Comparison of ENCODE assay signal across 9 cellular contexts in the genomic region with DNA sequence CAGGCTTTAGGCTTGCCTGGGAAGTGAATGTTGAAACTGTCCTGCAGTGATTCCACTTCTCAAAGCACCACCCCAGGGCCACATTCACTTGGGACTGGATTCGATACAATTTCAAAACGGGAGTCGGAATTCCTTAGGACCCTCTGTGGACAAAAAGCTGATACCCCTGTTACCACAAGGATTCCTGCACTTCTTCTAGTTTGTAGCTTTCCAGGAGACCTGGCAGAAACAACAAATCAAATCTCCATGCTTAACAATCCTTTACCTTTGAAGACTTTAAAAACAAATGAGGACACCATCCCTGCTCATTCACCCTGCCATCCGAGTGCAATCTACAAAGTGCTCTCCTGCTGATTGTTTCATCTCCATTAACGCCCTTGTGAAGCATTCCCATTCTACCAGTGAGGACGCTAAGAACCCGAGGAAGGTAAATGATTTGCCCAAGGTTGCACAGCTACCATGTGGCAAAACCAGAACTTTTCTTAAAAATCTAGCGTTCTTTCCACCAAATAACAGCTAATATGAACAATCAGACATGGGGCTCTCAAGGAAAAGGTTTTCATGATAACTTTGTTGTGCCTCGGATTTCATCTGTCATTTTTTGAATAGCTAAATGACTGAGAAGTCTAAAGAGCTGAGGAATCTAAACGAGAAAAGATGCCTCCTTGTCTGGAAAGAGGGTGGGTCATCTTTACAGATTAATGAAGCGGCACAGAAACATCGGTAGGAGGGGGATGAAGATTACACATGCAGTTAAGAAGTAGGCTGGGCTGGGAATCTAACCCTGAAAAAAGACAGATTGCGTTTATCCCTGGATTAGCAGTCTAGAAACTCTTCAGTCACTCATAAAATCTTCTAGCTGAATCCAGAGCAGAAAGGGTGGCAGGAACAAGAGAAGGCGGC. TPM values are rescaled to one million over a fixed set of nuclear protein-coding genes. Genes with fewer than 3 reads are reported as not detected.
DNase-seq lines count a peak whose midpoint lies in the region; ATAC-seq and TF ChIP-seq lines count a peak whose summit lies in the region.
"Had no signal": no experiment of that assay in that cellular context is flagged by ENCODE, and none has a peak within 500 bp of the region (broad histone marks: within the 10 kb centered on the region; RNA-seq: fewer than 3 reads in every experiment).

No MANE protein-coding gene starts in this region.

- intact Hi-C loops in prostate gland (cut with DNase I): no loop called here

- peak overlapping the region; percentile 33 for H3K9ac ChIP-seq in ES-I3 (ENCODE audit: low read depth, low read length)

- POLR2A ChIA-PET in T-cell (lab: Charles Lee): interaction anchor here in 1 of 2 donors (0.6 kb wide), 1 partner anchor 24 kb away, joined by 3 read pairs; no protein-coding TSS in a partner anchor

- WGBS in prostate gland: 30% methylated on average over 14 of the region's 14 CpGs

- peak; percentile 58 for TF ChIP-seq POLR2A in prostate gland (IDR thresholded peaks at IDR 0.05)

- H3K36me3 ChIP-seq in ES-I3 (ENCODE audit: insufficient read depth, low read length) (no peaks in the 10 kb centered on the region), prostate gland (no peaks in the 10 kb centered on the region)

- H3K4me1 Mint-ChIP-seq in T-cell: peaks cover 29 to 43% (median 30%) of the 10 kb centered on the region in 3 donors

- ATAC-seq in T-cell (replicated peaks in 1 of 4) (no peak), foreskin keratinocyte (no peak), GM21390 (IDR thresholded peaks at IDR 0.05; ENCODE audit: unreplicated experiment) (no peak), HG02610 (IDR thresholded peaks at IDR 0.05; ENCODE audit: unreplicated experiment) (no peak), GM18498 (IDR thresholded peaks at IDR 0.05; ENCODE audit: unreplicated experiment) (no peak)

- peaks cover 0 to 3% of the 10 kb centered on the region in 2 donors for H3K27me3 Mint-ChIP-seq in T-cell

- H3K36me3 Mint-ChIP-seq in T-cell: no peaks in the 10 kb centered on the region

- CTCF ChIA-PET in T-cell (lab: Charles Lee): interaction anchor here (0.6 to 2.2 kb wide), 7 partner anchors 23 to 1467 kb away, joined by 3 to 8 read pairs (median 4); no protein-coding TSS in a partner anchor

- H3K27me3 ChIP-seq in foreskin keratinocyte (no peaks in the 10 kb centered on the region), prostate gland (replicated peaks; ENCODE audit: insufficient read depth) (no peaks in the 10 kb centered on the region)

- H3K27ac ChIP-seq in foreskin keratinocyte (peak overlapping the region; percentile 86), prostate gland (peak overlapping the region; percentile 84 to 90)

- DNase-seq in T-cell (no peak), foreskin keratinocyte (no peak), prostate gland (ENCODE audit: low spot score) (no peak), NOMO-1 treated with dmso at 0.1 percent for 144 hours (lab: John Stamatoyannopoulos, UW; ENCODE audit: unreplicated experiment) (no peak)
- DNase-seq: NCI-H226 had no signal

- peak overlapping the region; percentile 42 to 51 for H3K4me3 ChIP-seq in prostate gland

- peak overlapping the region; percentile 71 to 85 (median 72) for H3K4me3 Mint-ChIP-seq in T-cell

- no peaks in the 10 kb centered on the region for H3K9me3 ChIP-seq in ES-I3 (ENCODE audit: control insufficient read depth, insufficient read depth, low read length)
- no peaks in the 10 kb centered on the region for H3K9me3 ChIP-seq in prostate gland

- H3K9me3 Mint-ChIP-seq in T-cell: no peaks in the 10 kb centered on the region

- TF ChIP-seq CTCF in foreskin keratinocyte (conservative IDR thresholded peaks at IDR 0.05): no peak
- TF ChIP-seq CTCF in prostate gland (IDR thresholded peaks at IDR 0.05): no peak

- H3K4me1 ChIP-seq in ES-I3 (ENCODE audit: insufficient read depth, low read length): peaks cover 28% of the 10 kb centered on the region; the same call in 1 of the 2 replicates
- peaks cover 5% of the 10 kb centered on the region for H3K4me1 ChIP-seq in foreskin keratinocyte
- H3K4me1 ChIP-seq in prostate gland (replicated peaks): no peaks in the 10 kb centered on the region

- peak overlapping the region in 1 of 2 donors; percentile 76 for H3K27ac Mint-ChIP-seq in T-cell

RNA-seq across cellular contexts. Expression of a gene that starts 0.7 kb away (rescaled TPM):
- total RNA-seq in T-cell (1 to 10 TPM in 4 of 5 donors, under 1 TPM in 1; 0.85 to 5.6 (median 2.0) TPM), foreskin keratinocyte (50.1 and 62.0 TPM in 2 replicates), prostate gland (100 to 1,000 TPM in 1 of 2 donors, 10 to 100 TPM in 1; 73.7 to 103 TPM)
- polyA plus RNA-seq in foreskin keratinocyte: 25.3 and 34.0 TPM in 2 replicates

RNA-seq across cellular contexts. Expression of a gene that starts 12.7 kb away (rescaled TPM):
- total RNA-seq in T-cell (10 to 100 TPM in 4 of 5 donors, 1 to 10 TPM in 1; 9.8 to 25.2 (median 16.5) TPM), foreskin keratinocyte (9.8 and 11.5 TPM in 2 replicates), prostate gland (10 to 100 TPM in 1 of 2 donors, 1 to 10 TPM in 1; 6.2 to 13.0 TPM)
- polyA plus RNA-seq in foreskin keratinocyte: 4.2 and 4.3 TPM in 2 replicates

RNA-seq across cellular contexts. Expression of a gene that starts 39.7 kb away (rescaled TPM):
- total RNA-seq in T-cell (100 to 1,000 TPM; 555 to 659 (median 596) TPM), foreskin keratinocyte (not detected in 2 replicates), prostate gland (1 to 10 TPM; 2.8 to 4.6 TPM)
- not detected in 2 replicates for polyA plus RNA-seq in foreskin keratinocyte

RNA-seq across cellular contexts. Expression of a gene that starts 40.0 kb away (rescaled TPM):
- total RNA-seq in T-cell (100 to 1,000 TPM in 2 of 5 donors, 10 to 100 TPM in 3; 60.8 to 165 (median 95.8) TPM), foreskin keratinocyte (not detected in 2 replicates), prostate gland (1 to 10 TPM; 2.3 to 8.5 TPM)
- polyA plus RNA-seq in foreskin keratinocyte: not detected in 2 replicates

Comparison
In these comparisons a context has a peak if more than half of its experiments do, and no peak if none do; other contexts are left out.
1. RNA of a gene that starts 39.7 kb away (total RNA-seq): 555 to 659 TPM in T-cell; 2.8 to 4.6 TPM in prostate gland and not detected in foreskin keratinocyte; every median in the first group is over 100 times any median in the second.